In genomic region chrX:10611441-10612090, GRCh38 we compare ENCODE assay signal across 16 cellular contexts. TPM values are rescaled to one million over a fixed set of nuclear protein-coding genes. Genes with fewer than 3 reads are reported as not detected.
DNase-seq lines count a peak whose midpoint lies in the region; ATAC-seq and TF ChIP-seq lines count a peak whose summit lies in the region.
"Had no signal": no experiment of that assay in that cellular context is flagged by ENCODE, and none has a peak within 500 bp of the region (broad histone marks: within the 10 kb centered on the region; RNA-seq: fewer than 3 reads in every experiment).

No MANE protein-coding gene starts in this region.

- in situ Hi-C loops in GM23248 (cut with MboI): loop anchor here (25.0 kb wide), 1 partner anchor 399 kb away; no protein-coding TSS in a partner anchor

- H3K4me3 ChIP-seq in GM23248: peak overlapping the region; percentile 64
- peak overlapping the region; percentile 2; the same call in 1 of the 2 replicates for H3K4me3 ChIP-seq in WI38 (ENCODE audit: low read depth, low read length)
- no peak overlapping the region for H3K4me3 ChIP-seq in trophoblast cell (ENCODE audit: low read depth, low read length)
- H3K4me3 ChIP-seq: lower lobe of right lung, Peyer's patch, upper lobe of right lung had no signal

- ATAC-seq in foreskin keratinocyte: no peak
- ATAC-seq: lower lobe of right lung, upper lobe of right lung had no signal

- peak; percentile 46 for DNase-seq in GM23248
- DNase-seq in foreskin keratinocyte: no peak
- DNase-seq in trophoblast cell: peak; percentile 6 to 54
- no peak for DNase-seq in NCI-H2227 treated with DMSO at 0.1 percent for 48 hours (lab: John Stamatoyannopoulos, UW)
- DNase-seq in NCI-H82 treated with DMSO at 0.1 percent for 48 hours (lab: John Stamatoyannopoulos, UW; ENCODE audit: unreplicated experiment): no peak
- no peak for DNase-seq in NCI-H146 (lab: John Stamatoyannopoulos, UW)
- no peak for DNase-seq in NCI-H1930 (lab: John Stamatoyannopoulos, UW)
- DNase-seq: activated CD4-positive, alpha-beta memory T cell treated with anti-CD3 and anti-CD28 coated beads, Interleukin-2, amount 10 ng/mL, durations not matched to agents 7 days and 5 days; DMS79; hippocampal formation; lower lobe of right lung; occipital lobe; Peyer's patch; T-helper 2 cell; upper lobe of right lung had no signal

- H4K12ac ChIP-seq in trophoblast cell (ENCODE audit: low read depth, low read length): no peak overlapping the region

- H2AK5ac ChIP-seq in trophoblast cell (ENCODE audit: low read length): no peak overlapping the region

- H2AFZ ChIP-seq in GM23248: no peak overlapping the region
- no peak overlapping the region for H2AFZ ChIP-seq in trophoblast cell (ENCODE audit: insufficient read depth, low read length, poor library complexity)

- no peak overlapping the region for H4K91ac ChIP-seq in trophoblast cell (ENCODE audit: low read depth, low read length)

- peaks cover 22% of the 10 kb centered on the region for H3F3A ChIP-seq in GM23248 (ENCODE audit: insufficient read depth)

- no peaks in the 10 kb centered on the region for H3K79me1 ChIP-seq in trophoblast cell (ENCODE audit: low read length)

- H3K18ac ChIP-seq in trophoblast cell (ENCODE audit: low read length): no peak overlapping the region

- no peaks in the 10 kb centered on the region for H3K9me3 ChIP-seq in GM23248 (ENCODE audit: low read depth)
- H3K9me3 ChIP-seq in trophoblast cell (ENCODE audit: insufficient read depth, low read depth, low read length): no peaks in the 10 kb centered on the region
- H3K9me3 ChIP-seq: lower lobe of right lung, Peyer's patch, upper lobe of right lung had no signal

- H3K79me2 ChIP-seq in GM23248 (ENCODE audit: insufficient read depth) (peaks cover 33% of the 10 kb centered on the region), trophoblast cell (ENCODE audit: control insufficient read depth, insufficient read depth, low read length, poor library complexity) (peaks cover 2% of the 10 kb centered on the region)

- H3K4me2 ChIP-seq in GM23248 (ENCODE audit: unreplicated experiment): peak overlapping the region; percentile 71
- H3K4me2 ChIP-seq in trophoblast cell (ENCODE audit: low read length): no peak overlapping the region

- TF ChIP-seq CTCF in WI38 (IDR thresholded peaks at IDR 0.05; ENCODE audit: low read depth, low read length) (no peak), foreskin keratinocyte (conservative IDR thresholded peaks at IDR 0.05) (no peak)

- no peak overlapping the region for H2BK120ac ChIP-seq in trophoblast cell (ENCODE audit: insufficient read depth, low read length, poor library complexity)

- peaks cover 27% of the 10 kb centered on the region for H3K4me1 ChIP-seq in GM23248 (ENCODE audit: insufficient read depth)
- peaks cover 11% of the 10 kb centered on the region for H3K4me1 ChIP-seq in foreskin keratinocyte
- peaks cover 0 to 3% of the 10 kb centered on the region in 2 experiments for H3K4me1 ChIP-seq in trophoblast cell (ENCODE audit: control insufficient read depth in 1 of 2, insufficient read depth in 2 of 2, low read length in 2 of 2)
- H3K4me1 ChIP-seq: Peyer's patch, upper lobe of right lung had no signal

- H2BK12ac ChIP-seq in trophoblast cell (ENCODE audit: low read length): no peak overlapping the region

- no peak overlapping the region for H3K4ac ChIP-seq in trophoblast cell (ENCODE audit: low read depth, low read length)

- H2BK5ac ChIP-seq in trophoblast cell (ENCODE audit: low read depth, low read length, poor library complexity): no peak overlapping the region

- no peak overlapping the region for H4K8ac ChIP-seq in trophoblast cell (ENCODE audit: low read depth, low read length)

- H3K9ac ChIP-seq in GM23248: peak overlapping the region; percentile 56; the same call in 1 of the 2 replicates
- no peak overlapping the region for H3K9ac ChIP-seq in trophoblast cell (ENCODE audit: low read length)

- H3K23ac ChIP-seq in trophoblast cell (ENCODE audit: low read length): no peak overlapping the region

- peak overlapping the region; percentile 73 for H3K27ac ChIP-seq in GM23248
- H3K27ac ChIP-seq in foreskin keratinocyte: peak overlapping the region; percentile 30
- no peak overlapping the region for H3K27ac ChIP-seq in trophoblast cell (ENCODE audit: low read depth, low read length)
- H3K27ac ChIP-seq: lower lobe of right lung, upper lobe of right lung had no signal

- WGBS in GM23248 (ENCODE audit: low coverage in 1 of 2, low lambda C conversion rate in 2 of 2, missing lambda C conversion rate in 2 of 2), 2 experiments: 7 to 9% methylated on average over 4 of the region's 4 CpGs
- no CpG with 5 or more reads among the region's 4 CpGs for WGBS in trophoblast cell (ENCODE audit: extremely low coverage, insufficient coverage, insufficient read length)

- H4K20me1 ChIP-seq in GM23248 (ENCODE audit: insufficient read depth): no peaks in the 10 kb centered on the region

- no peaks in the 10 kb centered on the region for H3K27me3 ChIP-seq in GM23248 (replicated peaks; ENCODE audit: insufficient read depth)
- H3K27me3 ChIP-seq in foreskin keratinocyte: no peaks in the 10 kb centered on the region
- H3K27me3 ChIP-seq in trophoblast cell (ENCODE audit: insufficient read depth, low read length): no peaks in the 10 kb centered on the region
- H3K27me3 ChIP-seq: Peyer's patch, upper lobe of right lung had no signal

- H3K36me3 ChIP-seq in GM23248 (ENCODE audit: low read depth) (no peaks in the 10 kb centered on the region), trophoblast cell (ENCODE audit: control insufficient read depth in 1 of 2, insufficient read depth in 2 of 2, low read length in 2 of 2) (no peaks in the 10 kb centered on the region)
- H3K36me3 ChIP-seq: lower lobe of right lung, Peyer's patch, upper lobe of right lung had no signal

- no peaks in the 10 kb centered on the region for H3K9me2 ChIP-seq in GM23248 (ENCODE audit: insufficient read depth)

- no peak overlapping the region for H3K14ac ChIP-seq in trophoblast cell (ENCODE audit: low read length)

RNA-seq across cellular contexts. Expression of gene MID1, which starts 8.8 kb away (rescaled TPM):
- total RNA-seq in GM23248 (2014; rRNA removed; shearing (Covaris generic)): 5.1 and 5.6 TPM in 2 replicates
- 5.9 and 6.5 TPM in 2 replicates for polyA plus RNA-seq in GM23248 (2016; fragmentation: Nextera tagmentation; extraction: Ambion mirVana)
- 12.6 and 17.6 TPM in 2 replicates for total RNA-seq in foreskin keratinocyte
- polyA plus RNA-seq in foreskin keratinocyte: 2.1 and 3.1 TPM in 2 replicates
- 49.3 and 50.0 TPM in 2 replicates for polyA plus RNA-seq in trophoblast cell (2013)

Comparison
In these comparisons a context has a peak if more than half of its experiments do, and no peak if none do; other contexts are left out.
1. DNase-seq: peak in GM23248 (single experiment) and trophoblast cell (2 of 2); none in foreskin keratinocyte (0 of 2), NCI-H2227 treated with DMSO at 0.1 percent for 48 hours (single experiment), NCI-H82 treated with DMSO at 0.1 percent for 48 hours (single experiment), NCI-H146 (single experiment) and NCI-H1930 (0 of 2).